ENCODE assay signal across 31 cellular contexts in genomic region chr17:44436336-44436735, GRCh38. TPM values are rescaled to one million over a fixed set of nuclear protein-coding genes. Genes with fewer than 3 reads are reported as not detected.
"Had no signal": no experiment of that assay in that cellular context is flagged by ENCODE, and none has a peak within 500 bp of the region (broad histone marks: within the 10 kb centered on the region; RNA-seq: fewer than 3 reads in every experiment).

No MANE protein-coding gene starts in this region.

- H3K4me3 Mint-ChIP-seq: activated CD4-positive, alpha-beta memory T cell treated with anti-CD3 and anti-CD28 coated beads, Interleukin-2, amount 10 ng/mL, durations not matched to agents 7 days and 5 days; activated CD4-positive, alpha-beta T cell treated with anti-CD3 and anti-CD28 coated beads, Interleukin-2, amount 10 ng/mL, durations not matched to agents 7 days and 5 days; activated naive CD4-positive, alpha-beta T cell treated with anti-CD3 and anti-CD28 coated beads, Interleukin-2, amount 50 U/mL, for 24 hours; activated naive CD8-positive, alpha-beta T cell treated with anti-CD3 and anti-CD28 coated beads, Interleukin-2, amount 50 U/mL, for 24 hours; activated T-cell treated with anti-CD3 and anti-CD28 coated beads, Interleukin-2, amount 50 U/mL, for 4 hours; central memory CD8-positive, alpha-beta T cell; mesothelial cell of epicardium; naive thymus-derived CD4-positive, alpha-beta T cell; stimulated activated effector memory CD8-positive, alpha-beta T cell treated with anti-CD3 and anti-CD28 coated beads, Interleukin-12 subunit alpha, Interleukin-12 subunit beta, amount 100 ng/mL, for 72 hours; stimulated activated naive CD8-positive, alpha-beta T cell treated with anti-CD3 and anti-CD28 coated beads, Interleukin-15, Interleukin-2, amounts not matched to agents 100 ng/mL and 50 ng/mL, for 24 hours; T-helper 17 cell had no signal

- H3K4me3 ChIP-seq: esophagus squamous epithelium, left ventricle myocardium inferior, thoracic aorta had no signal

- DNase-seq: activated CD4-positive, alpha-beta memory T cell treated with anti-CD3 and anti-CD28 coated beads, Interleukin-2, amount 10 ng/mL, durations not matched to agents 7 days and 5 days; activated CD4-positive, alpha-beta T cell treated with anti-CD3 and anti-CD28 coated beads for 1 hour; activated CD4-positive, alpha-beta T cell treated with anti-CD3 and anti-CD28 coated beads, Interleukin-2, amount 10 ng/mL, durations not matched to agents 7 days and 5 days; activated CD8-positive, alpha-beta memory T cell treated with anti-CD3 and anti-CD28 coated beads, Interleukin-2, amount 50 U/mL, for 48 hours; activated naive CD8-positive, alpha-beta T cell treated with anti-CD3 and anti-CD28 coated beads, Interleukin-2, amount 50 U/mL, for 24 hours; activated T-cell treated with anti-CD3 and anti-CD28 coated beads, Interleukin-2, amount 50 U/mL, for 4 hours; amygdala; dermis blood vessel endothelial cell; effector CD4-positive, alpha-beta T cell; esophagus squamous epithelium; foreskin melanocyte; islet precursor cell; left ventricle myocardium inferior; mammary epithelial cell; naive thymus-derived CD4-positive, alpha-beta T cell; posterior cingulate gyrus; small intestine; stimulated activated CD4-positive, alpha-beta T cell treated with anti-CD3 and anti-CD28 coated beads, Interleukin-4, amount 100 ng/mL, for 24 hours; T-helper 17 cell; T1000; trophoblast cell; WERI-Rb-1 had no signal

- H3K27me3 Mint-ChIP-seq: activated CD4-positive, alpha-beta memory T cell treated with anti-CD3 and anti-CD28 coated beads, Interleukin-2, amount 10 ng/mL, durations not matched to agents 7 days and 5 days; activated CD4-positive, alpha-beta T cell treated with anti-CD3 and anti-CD28 coated beads, Interleukin-2, amount 10 ng/mL, durations not matched to agents 7 days and 5 days; activated naive CD4-positive, alpha-beta T cell treated with anti-CD3 and anti-CD28 coated beads, Interleukin-2, amount 50 U/mL, for 24 hours; activated naive CD8-positive, alpha-beta T cell treated with anti-CD3 and anti-CD28 coated beads, Interleukin-2, amount 50 U/mL, for 24 hours; central memory CD8-positive, alpha-beta T cell; naive thymus-derived CD4-positive, alpha-beta T cell; stimulated activated naive CD8-positive, alpha-beta T cell treated with anti-CD3 and anti-CD28 coated beads, Interleukin-15, Interleukin-2, amounts not matched to agents 100 ng/mL and 50 ng/mL, for 24 hours; T-helper 17 cell had no signal

- H3K27ac Mint-ChIP-seq: activated CD4-positive, alpha-beta memory T cell treated with anti-CD3 and anti-CD28 coated beads, Interleukin-2, amount 10 ng/mL, durations not matched to agents 7 days and 5 days; activated CD4-positive, alpha-beta T cell treated with anti-CD3 and anti-CD28 coated beads, Interleukin-2, amount 10 ng/mL, durations not matched to agents 7 days and 5 days; activated naive CD4-positive, alpha-beta T cell treated with anti-CD3 and anti-CD28 coated beads, Interleukin-2, amount 50 U/mL, for 24 hours; activated naive CD8-positive, alpha-beta T cell treated with anti-CD3 and anti-CD28 coated beads, Interleukin-2, amount 50 U/mL, for 24 hours; activated T-helper 2 cell treated with anti-CD3 and anti-CD28 coated beads, Interferon-gamma antibody, Interleukin-2, Interleukin-4, amounts not matched to agents 10 μg/mL and 5 μg/mL and 100 μg/mL, durations not matched to agents 14 hours and 24 hours and 36 hours; mesothelial cell of epicardium; naive thymus-derived CD4-positive, alpha-beta T cell; stimulated activated effector memory CD8-positive, alpha-beta T cell treated with anti-CD3 and anti-CD28 coated beads, Interleukin-12 subunit alpha, Interleukin-12 subunit beta, amount 100 ng/mL, for 72 hours; stimulated activated naive CD8-positive, alpha-beta T cell treated with anti-CD3 and anti-CD28 coated beads, Interleukin-15, Interleukin-2, amounts not matched to agents 100 ng/mL and 50 ng/mL, for 24 hours; T-helper 17 cell had no signal

- H3K9me3 ChIP-seq: esophagus squamous epithelium, left ventricle myocardium inferior, thoracic aorta had no signal

- H3K4me1 Mint-ChIP-seq: mesothelial cell of epicardium had no signal

- H3K27me3 ChIP-seq: esophagus squamous epithelium had no signal

- H3K27ac ChIP-seq: epithelial cell of prostate, esophagus squamous epithelium, left ventricle myocardium inferior, thoracic aorta, WERI-Rb-1 had no signal

- ATAC-seq: activated naive CD8-positive, alpha-beta T cell treated with anti-CD3 and anti-CD28 coated beads, Interleukin-2, amount 50 U/mL, for 24 hours; activated T-cell treated with anti-CD3 and anti-CD28 coated beads, Interleukin-2, amount 50 U/mL, for 4 hours; naive thymus-derived CD4-positive, alpha-beta T cell; sciatic nerve; stimulated activated effector memory CD8-positive, alpha-beta T cell treated with anti-CD3 and anti-CD28 coated beads, Interleukin-12 subunit alpha, Interleukin-12 subunit beta, amount 100 ng/mL, for 72 hours; T-helper 17 cell had no signal

- H3K9me3 Mint-ChIP-seq: activated CD4-positive, alpha-beta memory T cell treated with anti-CD3 and anti-CD28 coated beads, Interleukin-2, amount 10 ng/mL, durations not matched to agents 7 days and 5 days; activated CD4-positive, alpha-beta T cell treated with anti-CD3 and anti-CD28 coated beads, Interleukin-2, amount 10 ng/mL, durations not matched to agents 7 days and 5 days; activated naive CD4-positive, alpha-beta T cell treated with anti-CD3 and anti-CD28 coated beads, Interleukin-2, amount 50 U/mL, for 24 hours; activated naive CD8-positive, alpha-beta T cell treated with anti-CD3 and anti-CD28 coated beads, Interleukin-2, amount 50 U/mL, for 24 hours; activated T-cell treated with anti-CD3 and anti-CD28 coated beads, Interleukin-2, amount 50 U/mL, for 4 hours; activated T-helper 2 cell treated with anti-CD3 and anti-CD28 coated beads, Interferon-gamma antibody, Interleukin-2, Interleukin-4, amounts not matched to agents 10 μg/mL and 5 μg/mL and 100 μg/mL, durations not matched to agents 14 hours and 24 hours and 36 hours; central memory CD8-positive, alpha-beta T cell; mesothelial cell of epicardium; stimulated activated effector memory CD8-positive, alpha-beta T cell treated with anti-CD3 and anti-CD28 coated beads, Interleukin-12 subunit alpha, Interleukin-12 subunit beta, amount 100 ng/mL, for 72 hours; stimulated activated naive CD8-positive, alpha-beta T cell treated with anti-CD3 and anti-CD28 coated beads, Interleukin-15, Interleukin-2, amounts not matched to agents 100 ng/mL and 50 ng/mL, for 24 hours had no signal

RNA-seq across cellular contexts. Expression of gene ITGA2B, which starts 46.9 kb away (rescaled TPM):
- polyA plus RNA-seq: naive thymus-derived CD4-positive, alpha-beta T cell had no signal
